12 cellular contexts compared by ENCODE assay signal in genomic region chr1:234408757-234409156, GRCh38. TPM values are rescaled to one million over a fixed set of nuclear protein-coding genes. Genes with fewer than 3 reads are reported as not detected.
A peak's percentile ranks its signal among the peaks of the same experiment; 100 is the strongest.
DNase-seq lines count a peak whose midpoint lies in the region; ATAC-seq and TF ChIP-seq lines count a peak whose summit lies in the region.
"Had no signal": no experiment of that assay in that cellular context is flagged by ENCODE, and none has a peak within 500 bp of the region (broad histone marks: within the 10 kb centered on the region; RNA-seq: fewer than 3 reads in every experiment).

No MANE protein-coding gene starts in this region.

- no peaks in the 10 kb centered on the region for H3K9me3 ChIP-seq in mucosa of descending colon
- H3K9me3 ChIP-seq: left lung, suprapubic skin had no signal

- DNase-seq in activated CD4-positive, CD25-positive, alpha-beta regulatory T cell (lab: John Stamatoyannopoulos, UW), result peak in 3 of 4 experiments; percentile 8 to 24 (median 9)
- DNase-seq in activated T-cell treated with anti-CD3 and anti-CD28 coated beads, Interleukin-2, amount 50 U/mL, for 48 hours, result peak; percentile 65 to 66
- DNase-seq in mucosa of descending colon (no peak), DMS114 treated with DMSO at 0.1 percent for 48 hours (lab: John Stamatoyannopoulos, UW; ENCODE audit: unreplicated experiment) (no peak)
- DNase-seq in stimulated activated CD8-positive, alpha-beta memory T cell treated with anti-CD3 and anti-CD28 coated beads, Interleukin-4, amount 100 ng/mL, for 48 hours, result peak; percentile 40
- DNase-seq: GOT3, left lung, NCI-H446 had no signal

- ATAC-seq in mucosa of descending colon, result peak; percentile 54
- no peak for ATAC-seq in HG03432 (IDR thresholded peaks at IDR 0.05; ENCODE audit: unreplicated experiment)
- no peak for ATAC-seq in GM19463 (IDR thresholded peaks at IDR 0.05; ENCODE audit: unreplicated experiment)
- ATAC-seq: left lung had no signal

- H3K4me3 ChIP-seq in mucosa of descending colon, result no peak overlapping the region
- H3K4me3 ChIP-seq: left lung, smooth muscle cell, suprapubic skin had no signal

- TF ChIP-seq CTCF in mucosa of descending colon (IDR thresholded peaks at IDR 0.05), result no peak

- H3K36me3 ChIP-seq in mucosa of descending colon (ENCODE audit: low read depth), result no peaks in the 10 kb centered on the region

- no peaks in the 10 kb centered on the region for H3K4me1 ChIP-seq in mucosa of descending colon (ENCODE audit: low read depth)
- H3K4me1 ChIP-seq: left lung, suprapubic skin had no signal

- intact Hi-C loops in mucosa of descending colon (cut with DNase I, micrococcal nuclease), result no loop called here

RNA-seq across cellular contexts. Expression of gene COA6, which starts 35.5 kb away (rescaled TPM):
- 10 to 100 TPM; 29.6 to 33.1 (median 29.8) TPM for total RNA-seq in mucosa of descending colon

Comparison
In these comparisons a context has a peak if more than half of its experiments do, and no peak if none do; other contexts are left out.
1. DNase-seq: peak in activated CD4-positive, CD25-positive, alpha-beta regulatory T cell (3 of 4), activated T-cell treated with anti-CD3 and anti-CD28 coated beads, Interleukin-2, amount 50 U/mL, for 48 hours (2 of 2) and stimulated activated CD8-positive, alpha-beta memory T cell treated with anti-CD3 and anti-CD28 coated beads, Interleukin-4, amount 100 ng/mL, for 48 hours (single experiment); none in mucosa of descending colon (0 of 3) and DMS114 treated with DMSO at 0.1 percent for 48 hours (single experiment).